Comparison of ENCODE assay signal across 19 cellular contexts in genomic region chr16:86089986-86090385, GRCh38.
A peak's percentile ranks its signal among the peaks of the same experiment; 100 is the strongest.
DNase-seq lines count a peak whose midpoint lies in the region; ATAC-seq, FAIRE-seq and TF ChIP-seq lines count a peak whose summit lies in the region.
"Had no signal": no experiment of that assay in that cellular context is flagged by ENCODE, and none has a peak within 500 bp of the region (broad histone marks: within the 10 kb centered on the region; RNA-seq: fewer than 3 reads in every experiment).

No MANE protein-coding gene starts in this region.

- peaks cover 0 to 8% (median 1%) of the 10 kb centered on the region in 3 donors for H3K27me3 Mint-ChIP-seq in immature natural killer cell (ENCODE audit: low read depth in 3 of 3)

- DNase-seq in CD1c-positive myeloid dendritic cell (ENCODE audit: extremely low spot score) = peak; percentile 9
- DNase-seq in kidney = peak; percentile 22
- no peak for DNase-seq in immature natural killer cell
- no peak for DNase-seq in NCI-H2196 (lab: John Stamatoyannopoulos, UW; ENCODE audit: unreplicated experiment)
- no peak for DNase-seq in nucleus accumbens (lab: John Stamatoyannopoulos, UW)
- no peak for DNase-seq in germinal center (ENCODE audit: low spot score)
- DNase-seq: activated CD4-positive, alpha-beta T cell treated with anti-CD3 and anti-CD28 coated beads, Interleukin-2, amount 50 U/mL, for 4 hours; amygdala; NCI-H1048; NCI-H2107; Right ventricle myocardium superior; stimulated activated CD4-positive, alpha-beta T cell treated with anti-CD3 and anti-CD28 coated beads, Interleukin-4, amount 100 ng/mL, for 1 hour; T-helper 9 cell had no signal

- H3K36me3 ChIP-seq in kidney (ENCODE audit: control insufficient read depth in 1 of 2, insufficient read depth in 2 of 2, low read length in 2 of 2) = no peaks in the 10 kb centered on the region

- no peak for FAIRE-seq in kidney (lab: Jason Lieb, UNC)
- FAIRE-seq: endothelial cell of umbilical vein, frontal cortex had no signal

- peak; percentile 63 for ATAC-seq in GM18511 (IDR thresholded peaks at IDR 0.05; ENCODE audit: unreplicated experiment)
- ATAC-seq in HG03175 (IDR thresholded peaks at IDR 0.05; ENCODE audit: unreplicated experiment) = peak; percentile 67

- H3K9me3 ChIP-seq in kidney (ENCODE audit: control insufficient read depth in 1 of 2, low read length in 2 of 2) = no peaks in the 10 kb centered on the region

- H3K9me3 Mint-ChIP-seq in immature natural killer cell = no peaks in the 10 kb centered on the region
- H3K9me3 Mint-ChIP-seq: activated T-helper 1 cell treated with anti-CD3 and anti-CD28 coated beads, Interleukin-12 subunit alpha, Interleukin-12 subunit beta, Interleukin-2, Interleukin-4 antibody, amounts not matched to agents 30 ng/mL and 10 ng/mL and 1 ng/mL, durations not matched to agents 14 hours and 24 hours and 36 hours had no signal

- H3K36me3 Mint-ChIP-seq in immature natural killer cell = no peaks in the 10 kb centered on the region

- H3K4me3 ChIP-seq in kidney (ENCODE audit: low read length in 2 of 2) = no peak overlapping the region
- H3K4me3 ChIP-seq: lung had no signal

- H3K27ac Mint-ChIP-seq in immature natural killer cell = no peak overlapping the region
- H3K27ac Mint-ChIP-seq: activated T-helper 1 cell treated with anti-CD3 and anti-CD28 coated beads, Interleukin-12 subunit alpha, Interleukin-12 subunit beta, Interleukin-2, Interleukin-4 antibody, amounts not matched to agents 30 ng/mL and 10 ng/mL and 1 ng/mL, durations not matched to agents 14 hours and 24 hours and 36 hours had no signal

- H3K4me3 Mint-ChIP-seq in immature natural killer cell = no peak overlapping the region
- H3K4me3 Mint-ChIP-seq: activated T-helper 1 cell treated with anti-CD3 and anti-CD28 coated beads, Interleukin-12 subunit alpha, Interleukin-12 subunit beta, Interleukin-2, Interleukin-4 antibody, amounts not matched to agents 30 ng/mL and 10 ng/mL and 1 ng/mL, durations not matched to agents 14 hours and 24 hours and 36 hours had no signal

- intact Hi-C loops in kidney (cut with DNase I) = no loop called here

- TF ChIP-seq CTCF in kidney (IDR thresholded peaks at IDR 0.05; ENCODE audit: borderline replicate concordance, extremely low read depth, insufficient read depth) = no peak

- H3K27ac ChIP-seq in kidney (ENCODE audit: low read depth in 2 of 2, low read length in 2 of 2) = no peak overlapping the region

- H3K4me1 ChIP-seq in kidney (ENCODE audit: control insufficient read depth in 1 of 2, insufficient read depth in 1 of 2, low read depth in 1 of 2, low read length in 2 of 2) = no peaks in the 10 kb centered on the region

- H3K9ac ChIP-seq in kidney (ENCODE audit: low read length in 2 of 2) = no peak overlapping the region

- H3K4me1 Mint-ChIP-seq in immature natural killer cell = no peaks in the 10 kb centered on the region

Comparison
In these comparisons a context has a peak if more than half of its experiments do, and no peak if none do; other contexts are left out.
1. DNase-seq: peak in CD1c-positive myeloid dendritic cell (single experiment) and kidney (single experiment); none in immature natural killer cell (0 of 3), NCI-H2196 (single experiment), nucleus accumbens (0 of 56) and germinal center (single experiment).